Comparison of ENCODE assay signal across 1 cellular context in genomic region chr14:101628471-101628966, GRCh38.
TF ChIP-seq lines count a peak whose summit lies in the region.

No MANE protein-coding gene starts in this region.

TF ChIP-seq in K562, 482 proteins besides CTCF, POLR2A, EP300 and RAD21 (continued from another document and continues in another):
- TF ChIP-seq ZKSCAN8 (CRISPR knock-in tag; IDR thresholded peaks at IDR 0.05) = no peak
- TF ChIP-seq XRCC5 (IDR thresholded peaks at IDR 0.05; ENCODE audit: low read depth, low read length) = peak; percentile 39; the same call in 1 of the 2 replicates
- peak; percentile 45; the same call in 1 of the 2 replicates for TF ChIP-seq VEZF1 (CRISPR knock-in tag; IDR thresholded peaks at IDR 0.05)
- 0 out of 2 replicates have a peak, but pooled peaks have one; percentile 24 for TF ChIP-seq L3MBTL2 (IDR thresholded peaks at IDR 0.05)
- no peak for TF ChIP-seq HNRNPH1 (optimal IDR thresholded peaks at IDR 0.05; ENCODE audit: low read depth, low read length)
- TF ChIP-seq FOXA3 (CRISPR knock-in tag; conservative IDR thresholded peaks at IDR 0.05 in 1 of 2, IDR thresholded peaks at IDR 0.05 in 1 of 2) = no peak
- TF ChIP-seq CTBP1 (IDR thresholded peaks at IDR 0.05; ENCODE audit: borderline replicate concordance) = peak; percentile 36; the same call in 1 of the 2 replicates
- 0 out of 2 replicates have a peak, but pooled peaks have one; percentile 21 for TF ChIP-seq JUN (IDR thresholded peaks at IDR 0.05; ENCODE audit: borderline replicate concordance, low read depth, low read length)
- TF ChIP-seq JUN (CRISPR knock-in tag; IDR thresholded peaks at IDR 0.05; ENCODE audit: borderline replicate concordance) = no peak
- no peak for TF ChIP-seq THAP7 (CRISPR knock-in tag; IDR thresholded peaks at IDR 0.05)
- TF ChIP-seq RB1 (IDR thresholded peaks at IDR 0.05; ENCODE audit: low read depth) = peak; percentile 92
- peak; percentile 47 for TF ChIP-seq FIP1L1 (IDR thresholded peaks at IDR 0.05; ENCODE audit: low read depth, low read length, poor library complexity, severe bottlenecking)
- peak; percentile 52; the same call in 1 of the 2 replicates for TF ChIP-seq ESRRA (IDR thresholded peaks at IDR 0.05; ENCODE audit: borderline replicate concordance, low read depth)
- peak; percentile 99 for TF ChIP-seq THRA (IDR thresholded peaks at IDR 0.05)
- TF ChIP-seq ZFP91 (CRISPR knock-in tag; IDR thresholded peaks at IDR 0.05) = peak; percentile 91
- peak; percentile 48; the same call in 1 of the 2 replicates for TF ChIP-seq MYC (IDR thresholded peaks at IDR 0.05; ENCODE audit: low read depth, low read length)
- TF ChIP-seq MYC (CRISPR knock-in tag; IDR thresholded peaks at IDR 0.05; ENCODE audit: borderline replicate concordance, low read depth) = no peak
- no peak for TF ChIP-seq HOMEZ (CRISPR knock-in tag; IDR thresholded peaks at IDR 0.05)
- peak; percentile 32; the same call in 1 of the 2 replicates for TF ChIP-seq TOE1 (IDR thresholded peaks at IDR 0.05; ENCODE audit: borderline replicate concordance)
- no peak for TF ChIP-seq TOE1 (CRISPR knock-in tag; IDR thresholded peaks at IDR 0.05; ENCODE audit: borderline replicate concordance, low read depth)
- TF ChIP-seq ETS2 (tag; IDR thresholded peaks at IDR 0.05; ENCODE audit: borderline replicate concordance, poor library complexity, severe bottlenecking) = no peak
- TF ChIP-seq PHF8 (IDR thresholded peaks at IDR 0.05; ENCODE audit: borderline replicate concordance, low read length) = no peak
- no peak for TF ChIP-seq ARID3B (CRISPR knock-in tag; IDR thresholded peaks at IDR 0.05; ENCODE audit: borderline replicate concordance)
- TF ChIP-seq DEAF1 (CRISPR knock-in tag; IDR thresholded peaks at IDR 0.05) = peak; percentile 76
- TF ChIP-seq RFX1 (IDR thresholded peaks at IDR 0.05) = no peak
- no peak for TF ChIP-seq ZNF274 (IDR thresholded peaks at IDR 0.05; ENCODE audit: borderline replicate concordance, low read depth, low read length)
- no peak for TF ChIP-seq STAT6 (CRISPR knock-in tag; IDR thresholded peaks at IDR 0.05)
- TF ChIP-seq NEUROD1 (IDR thresholded peaks at IDR 0.05; ENCODE audit: borderline replicate concordance, low read depth, low read length, partially characterized antibody) = peak; percentile 35
- TF ChIP-seq SFPQ (IDR thresholded peaks at IDR 0.05; ENCODE audit: low read depth, low read length) = no peak
- 0 out of 2 replicates have a peak, but pooled peaks have one; percentile 21 for TF ChIP-seq HDAC8 (tag; IDR thresholded peaks at IDR 0.05)
- peak; percentile 47; the same call in 1 of the 2 replicates for TF ChIP-seq NCOA1 (IDR thresholded peaks at IDR 0.05; ENCODE audit: low read depth)
- TF ChIP-seq MAZ (CRISPR knock-in tag; conservative IDR thresholded peaks at IDR 0.05 in 1 of 2, IDR thresholded peaks at IDR 0.05 in 1 of 2) = peak in 1 of 2 experiments; percentile 80; a peak in 2 of 4 replicates
- no peak for TF ChIP-seq ZNF766 (CRISPR knock-in tag; conservative IDR thresholded peaks at IDR 0.05)
- no peak for TF ChIP-seq ZNF561 (CRISPR knock-in tag; conservative IDR thresholded peaks at IDR 0.05)
- no peak for TF ChIP-seq USF1 (CRISPR knock-in tag; IDR thresholded peaks at IDR 0.05)
- peak; percentile 63; the same call in 1 of the 2 replicates for TF ChIP-seq STAG1 (CRISPR knock-in tag; IDR thresholded peaks at IDR 0.05; ENCODE audit: borderline replicate concordance)
- peak; percentile 58 for TF ChIP-seq RBFOX2 (IDR thresholded peaks at IDR 0.05; ENCODE audit: low read depth, low read length)
- TF ChIP-seq SMC3 (conservative IDR thresholded peaks at IDR 0.05; ENCODE audit: insufficient read depth, low read depth, low read length) = peak; percentile 81
- TF ChIP-seq ATF7 (IDR thresholded peaks at IDR 0.05) = peak; percentile 26; the same call in 1 of the 2 replicates
- TF ChIP-seq HMGN3 (IDR thresholded peaks at IDR 0.05; ENCODE audit: borderline replicate concordance, extremely low read depth, insufficient read length, low read depth, low read length) = peak; percentile 48
- peak; percentile 58; the same call in 1 of the 2 replicates for TF ChIP-seq CREB3 (tag; conservative IDR thresholded peaks at IDR 0.05; ENCODE audit: low read depth)
- TF ChIP-seq ZFX (CRISPR knock-in tag; IDR thresholded peaks at IDR 0.05) = peak; percentile 55
- no peak for TF ChIP-seq HBP1 (CRISPR knock-in tag; IDR thresholded peaks at IDR 0.05)
